In genomic region chr17:17504341-17505140, GRCh38 we compare ENCODE assay signal across 1 cellular context.
TF ChIP-seq lines count a peak whose summit lies in the region.

No MANE protein-coding gene starts in this region.

TF ChIP-seq in GM23338, 12 proteins besides CTCF, POLR2A, EP300 and RAD21 (continued from another document):
- TF ChIP-seq, protein P1, sequence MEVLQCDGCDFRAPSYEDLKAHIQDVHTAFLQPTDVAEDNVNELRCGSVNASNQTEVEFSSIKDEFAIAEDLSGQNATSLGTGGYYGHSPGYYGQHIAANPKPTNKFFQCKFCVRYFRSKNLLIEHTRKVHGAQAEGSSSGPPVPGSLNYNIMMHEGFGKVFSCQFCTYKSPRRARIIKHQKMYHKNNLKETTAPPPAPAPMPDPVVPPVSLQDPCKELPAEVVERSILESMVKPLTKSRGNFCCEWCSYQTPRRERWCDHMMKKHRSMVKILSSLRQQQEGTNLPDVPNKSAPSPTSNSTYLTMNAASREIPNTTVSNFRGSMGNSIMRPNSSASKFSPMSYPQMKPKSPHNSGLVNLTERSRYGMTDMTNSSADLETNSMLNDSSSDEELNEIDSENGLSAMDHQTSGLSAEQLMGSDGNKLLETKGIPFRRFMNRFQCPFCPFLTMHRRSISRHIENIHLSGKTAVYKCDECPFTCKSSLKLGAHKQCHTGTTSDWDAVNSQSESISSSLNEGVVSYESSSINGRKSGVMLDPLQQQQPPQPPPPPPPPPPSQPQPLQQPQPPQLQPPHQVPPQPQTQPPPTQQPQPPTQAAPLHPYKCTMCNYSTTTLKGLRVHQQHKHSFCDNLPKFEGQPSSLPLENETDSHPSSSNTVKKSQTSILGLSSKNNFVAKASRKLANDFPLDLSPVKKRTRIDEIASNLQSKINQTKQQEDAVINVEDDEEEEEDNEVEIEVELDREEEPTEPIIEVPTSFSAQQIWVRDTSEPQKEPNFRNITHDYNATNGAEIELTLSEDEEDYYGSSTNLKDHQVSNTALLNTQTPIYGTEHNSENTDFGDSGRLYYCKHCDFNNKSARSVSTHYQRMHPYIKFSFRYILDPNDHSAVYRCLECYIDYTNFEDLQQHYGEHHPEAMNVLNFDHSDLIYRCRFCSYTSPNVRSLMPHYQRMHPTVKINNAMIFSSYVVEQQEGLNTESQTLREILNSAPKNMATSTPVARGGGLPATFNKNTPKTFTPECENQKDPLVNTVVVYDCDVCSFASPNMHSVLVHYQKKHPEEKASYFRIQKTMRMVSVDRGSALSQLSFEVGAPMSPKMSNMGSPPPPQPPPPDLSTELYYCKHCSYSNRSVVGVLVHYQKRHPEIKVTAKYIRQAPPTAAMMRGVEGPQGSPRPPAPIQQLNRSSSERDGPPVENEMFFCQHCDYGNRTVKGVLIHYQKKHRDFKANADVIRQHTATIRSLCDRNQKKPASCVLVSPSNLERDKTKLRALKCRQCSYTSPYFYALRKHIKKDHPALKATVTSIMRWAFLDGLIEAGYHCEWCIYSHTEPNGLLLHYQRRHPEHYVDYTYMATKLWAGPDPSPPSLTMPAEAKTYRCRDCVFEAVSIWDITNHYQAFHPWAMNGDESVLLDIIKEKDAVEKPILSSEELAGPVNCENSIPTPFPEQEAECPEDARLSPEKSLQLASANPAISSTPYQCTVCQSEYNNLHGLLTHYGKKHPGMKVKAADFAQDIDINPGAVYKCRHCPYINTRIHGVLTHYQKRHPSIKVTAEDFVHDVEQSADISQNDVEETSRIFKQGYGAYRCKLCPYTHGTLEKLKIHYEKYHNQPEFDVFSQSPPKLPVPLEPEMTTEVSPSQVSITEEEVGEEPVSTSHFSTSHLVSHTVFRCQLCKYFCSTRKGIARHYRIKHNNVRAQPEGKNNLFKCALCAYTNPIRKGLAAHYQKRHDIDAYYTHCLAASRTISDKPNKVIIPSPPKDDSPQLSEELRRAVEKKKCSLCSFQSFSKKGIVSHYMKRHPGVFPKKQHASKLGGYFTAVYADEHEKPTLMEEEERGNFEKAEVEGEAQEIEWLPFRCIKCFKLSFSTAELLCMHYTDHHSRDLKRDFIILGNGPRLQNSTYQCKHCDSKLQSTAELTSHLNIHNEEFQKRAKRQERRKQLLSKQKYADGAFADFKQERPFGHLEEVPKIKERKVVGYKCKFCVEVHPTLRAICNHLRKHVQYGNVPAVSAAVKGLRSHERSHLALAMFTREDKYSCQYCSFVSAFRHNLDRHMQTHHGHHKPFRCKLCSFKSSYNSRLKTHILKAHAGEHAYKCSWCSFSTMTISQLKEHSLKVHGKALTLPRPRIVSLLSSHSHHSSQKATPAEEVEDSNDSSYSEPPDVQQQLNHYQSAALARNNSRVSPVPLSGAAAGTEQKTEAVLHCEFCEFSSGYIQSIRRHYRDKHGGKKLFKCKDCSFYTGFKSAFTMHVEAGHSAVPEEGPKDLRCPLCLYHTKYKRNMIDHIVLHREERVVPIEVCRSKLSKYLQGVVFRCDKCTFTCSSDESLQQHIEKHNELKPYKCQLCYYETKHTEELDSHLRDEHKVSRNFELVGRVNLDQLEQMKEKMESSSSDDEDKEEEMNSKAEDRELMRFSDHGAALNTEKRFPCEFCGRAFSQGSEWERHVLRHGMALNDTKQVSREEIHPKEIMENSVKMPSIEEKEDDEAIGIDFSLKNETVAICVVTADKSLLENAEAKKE (CRISPR knock-in tag; IDR thresholded peaks at IDR 0.05), result no peak
- TF ChIP-seq EZH2phosphoT487 (IDR thresholded peaks at IDR 0.05; ENCODE audit: unreplicated experiment) (no peak), STAT1 (IDR thresholded peaks at IDR 0.05; ENCODE audit: unreplicated experiment) (no peak), JUNB (IDR thresholded peaks at IDR 0.05; ENCODE audit: unreplicated experiment) (no peak), CREB1 (CRISPR knock-in tag; IDR thresholded peaks at IDR 0.05; ENCODE audit: low read depth) (no peak), POLR2AphosphoS5 (IDR thresholded peaks at IDR 0.05; ENCODE audit: low read depth) (no peak)
- TF ChIP-seq, protein P2, sequence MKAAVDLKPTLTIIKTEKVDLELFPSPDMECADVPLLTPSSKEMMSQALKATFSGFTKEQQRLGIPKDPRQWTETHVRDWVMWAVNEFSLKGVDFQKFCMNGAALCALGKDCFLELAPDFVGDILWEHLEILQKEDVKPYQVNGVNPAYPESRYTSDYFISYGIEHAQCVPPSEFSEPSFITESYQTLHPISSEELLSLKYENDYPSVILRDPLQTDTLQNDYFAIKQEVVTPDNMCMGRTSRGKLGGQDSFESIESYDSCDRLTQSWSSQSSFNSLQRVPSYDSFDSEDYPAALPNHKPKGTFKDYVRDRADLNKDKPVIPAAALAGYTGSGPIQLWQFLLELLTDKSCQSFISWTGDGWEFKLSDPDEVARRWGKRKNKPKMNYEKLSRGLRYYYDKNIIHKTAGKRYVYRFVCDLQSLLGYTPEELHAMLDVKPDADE (IDR thresholded peaks at IDR 0.05), result no peak
